In genomic region chr20:48583171-48583570, GRCh38 we compare ENCODE assay signal across 18 cellular contexts.
DNase-seq lines count a peak whose midpoint lies in the region; ATAC-seq and TF ChIP-seq lines count a peak whose summit lies in the region.
"Had no signal": no experiment of that assay in that cellular context is flagged by ENCODE, and none has a peak within 500 bp of the region (broad histone marks: within the 10 kb centered on the region; RNA-seq: fewer than 3 reads in every experiment).

No MANE protein-coding gene starts in this region.

- no peaks in the 10 kb centered on the region for H3K27me3 ChIP-seq in RWPE2 (ENCODE audit: insufficient read depth, poor library complexity, severe bottlenecking)
- H3K27me3 ChIP-seq: BLaER1 had no signal

- H3K4me1 Mint-ChIP-seq in activated naive CD4-positive, alpha-beta T cell treated with anti-CD3 and anti-CD28 coated beads, Interleukin-2, amount 50 U/mL, for 24 hours: no peaks in the 10 kb centered on the region
- H3K4me1 Mint-ChIP-seq: B cell had no signal

- no peak for ATAC-seq in RWPE2 (ENCODE audit: low read depth)
- ATAC-seq: CD8-positive, alpha-beta T cell had no signal

- H3K4me1 ChIP-seq in RWPE2 (ENCODE audit: insufficient read depth, poor library complexity, severe bottlenecking): peaks cover 6% of the 10 kb centered on the region

- no peak for TF ChIP-seq CTCF in RWPE2 (IDR thresholded peaks at IDR 0.05; ENCODE audit: poor library complexity, severe bottlenecking)

- no peaks in the 10 kb centered on the region for H3K9me3 Mint-ChIP-seq in activated naive CD4-positive, alpha-beta T cell treated with anti-CD3 and anti-CD28 coated beads, Interleukin-2, amount 50 U/mL, for 24 hours
- H3K9me3 Mint-ChIP-seq: CD8-positive, alpha-beta T cell had no signal

- no peaks in the 10 kb centered on the region for H3K9me3 ChIP-seq in RWPE2 (ENCODE audit: severe bottlenecking)
- H3K9me3 ChIP-seq: BLaER1, Caco-2 had no signal

- no peaks in the 10 kb centered on the region for H3K36me3 Mint-ChIP-seq in activated naive CD4-positive, alpha-beta T cell treated with anti-CD3 and anti-CD28 coated beads, Interleukin-2, amount 50 U/mL, for 24 hours
- H3K36me3 Mint-ChIP-seq: CD4-positive, CD25-positive, alpha-beta regulatory T cell; CD8-positive, alpha-beta T cell had no signal

- no peak for DNase-seq in activated naive CD4-positive, alpha-beta T cell treated with Interleukin-2 at 50 U/mL for 16 hours
- DNase-seq in RWPE2 (ENCODE audit: low spot score): peak; percentile 71
- peak; percentile 52 for DNase-seq in posterior vena cava (ENCODE audit: low spot score)
- no peak for DNase-seq in activated CD8-positive, alpha-beta memory T cell treated with anti-CD3 and anti-CD28 coated beads, Interleukin-2, amount 50 U/mL, for 48 hours
- no peak for DNase-seq in anterior cingulate cortex (lab: John Stamatoyannopoulos, UW)
- DNase-seq: CD4-positive, CD25-positive, alpha-beta regulatory T cell; CD8-positive, alpha-beta T cell; DMS153; DND-41; GM23248; H7; HCEC 1CT had no signal

- peaks cover 11% of the 10 kb centered on the region for H3K27me3 Mint-ChIP-seq in activated naive CD4-positive, alpha-beta T cell treated with anti-CD3 and anti-CD28 coated beads, Interleukin-2, amount 50 U/mL, for 24 hours

- no peak overlapping the region for H3K4me3 Mint-ChIP-seq in activated naive CD4-positive, alpha-beta T cell treated with anti-CD3 and anti-CD28 coated beads, Interleukin-2, amount 50 U/mL, for 24 hours
- H3K4me3 Mint-ChIP-seq: B cell; CD4-positive, CD25-positive, alpha-beta regulatory T cell; CD8-positive, alpha-beta T cell had no signal

- no peak overlapping the region for H3K4me3 ChIP-seq in RWPE2 (ENCODE audit: severe bottlenecking)
- H3K4me3 ChIP-seq: BLaER1, GM23248 had no signal

- peak overlapping the region; percentile 56 for H3K27ac Mint-ChIP-seq in activated naive CD4-positive, alpha-beta T cell treated with anti-CD3 and anti-CD28 coated beads, Interleukin-2, amount 50 U/mL, for 24 hours
- H3K27ac Mint-ChIP-seq: B cell; CD4-positive, CD25-positive, alpha-beta regulatory T cell; CD8-positive, alpha-beta T cell had no signal

- intact Hi-C loops in posterior vena cava (cut with DNase I): no loop called here

- H3K27ac ChIP-seq in RWPE2 (ENCODE audit: poor library complexity, severe bottlenecking): no peak overlapping the region
- H3K27ac ChIP-seq: 22Rv1, BLaER1, C4-2B, GM23248 had no signal

- H3K36me3 ChIP-seq in RWPE2 (ENCODE audit: low read depth): no peaks in the 10 kb centered on the region
- H3K36me3 ChIP-seq: BLaER1 had no signal

Comparison
In these comparisons a context has a peak if more than half of its experiments do, and no peak if none do; other contexts are left out.
1. DNase-seq: peak in RWPE2 (single experiment) and posterior vena cava (single experiment); none in activated naive CD4-positive, alpha-beta T cell treated with Interleukin-2 at 50 U/mL for 16 hours (single experiment), activated CD8-positive, alpha-beta memory T cell treated with anti-CD3 and anti-CD28 coated beads, Interleukin-2, amount 50 U/mL, for 48 hours (single experiment) and anterior cingulate cortex (0 of 58).